In the genomic region with DNA sequence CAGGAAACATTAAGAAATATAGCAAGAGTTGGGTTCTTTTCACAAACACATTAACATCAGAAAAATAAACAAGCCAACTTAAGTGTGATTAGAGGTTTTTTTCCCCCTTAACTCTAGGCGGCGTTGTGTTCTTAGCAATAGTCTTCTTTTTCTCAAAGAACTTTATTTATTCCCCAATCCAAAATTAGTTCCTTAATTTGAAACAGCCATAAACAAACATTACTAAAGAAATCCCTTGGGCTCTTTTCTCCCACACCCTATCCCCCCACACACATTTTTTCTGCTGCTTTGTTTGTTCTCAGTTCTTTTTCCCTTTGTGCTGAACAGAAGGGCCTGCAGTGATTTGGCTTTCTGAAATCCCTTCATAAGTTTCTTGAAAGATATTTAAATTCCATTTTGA, we compare ENCODE assay signal across 10 cellular contexts. TPM values are rescaled to one million over a fixed set of nuclear protein-coding genes. Genes with fewer than 3 reads are reported as not detected.
DNase-seq lines count a peak whose midpoint lies in the region; ATAC-seq, FAIRE-seq and TF ChIP-seq lines count a peak whose summit lies in the region.
"Had no signal": no experiment of that assay in that cellular context is flagged by ENCODE, and none has a peak within 500 bp of the region (broad histone marks: within the 10 kb centered on the region; RNA-seq: fewer than 3 reads in every experiment).

No MANE protein-coding gene starts in this region.

- peak; percentile 61 for DNase-seq in ELR (ENCODE audit: low read depth)
- no peak for DNase-seq in endothelial cell of umbilical vein (ENCODE audit: low read depth, low spot score)
- DNase-seq in neuronal stem cell (ENCODE audit: low spot score) = no peak
- DNase-seq in Ammon's horn (ENCODE audit: low spot score) = no peak
- no peak for DNase-seq in CD1c-positive myeloid dendritic cell (ENCODE audit: extremely low spot score)
- no peak for DNase-seq in kidney tubule cell (ENCODE audit: low spot score)
- DNase-seq: activated CD8-positive, alpha-beta memory T cell treated with anti-CD3 and anti-CD28 coated beads, Interleukin-2, amount 10 ng/mL, durations not matched to agents 7 days and 5 days had no signal

- no peak overlapping the region for H2BK5ac ChIP-seq in neuronal stem cell (ENCODE audit: low read length)

- no peaks in the 10 kb centered on the region for H3K79me2 ChIP-seq in OCI-LY3 (ENCODE audit: low read length)
- no peaks in the 10 kb centered on the region for H3K79me2 ChIP-seq in endothelial cell of umbilical vein (ENCODE audit: control insufficient read depth, insufficient read depth, low read length)

- no peak for TF ChIP-seq POLR2A in endothelial cell of umbilical vein (IDR thresholded peaks at IDR 0.05; ENCODE audit: low read depth, low read length)

- no peaks in the 10 kb centered on the region for H3K36me3 ChIP-seq in OCI-LY3 (replicated peaks; ENCODE audit: low read depth, low read length)
- no peaks in the 10 kb centered on the region for H3K36me3 ChIP-seq in endothelial cell of umbilical vein (ENCODE audit: control insufficient read depth in 2 of 2, extremely low read depth in 1 of 2, insufficient read depth in 2 of 2, low read length in 2 of 2)
- no peaks in the 10 kb centered on the region for H3K36me3 ChIP-seq in neuronal stem cell (replicated peaks in 1 of 2; ENCODE audit: control insufficient read depth in 2 of 2, insufficient read depth in 2 of 2, low read length in 2 of 2)

- H3K9me3 ChIP-seq in OCI-LY3 (ENCODE audit: insufficient read depth, low read length) (no peaks in the 10 kb centered on the region), endothelial cell of umbilical vein (replicated peaks; ENCODE audit: control insufficient read depth, insufficient read depth, low read length) (no peaks in the 10 kb centered on the region), neuronal stem cell (replicated peaks in 1 of 2; ENCODE audit: control insufficient read depth in 2 of 2, insufficient read depth in 1 of 2, low read depth in 1 of 2, low read length in 2 of 2) (no peaks in the 10 kb centered on the region)

- H4K8ac ChIP-seq in neuronal stem cell (ENCODE audit: low read depth, low read length) = no peak overlapping the region

- no peaks in the 10 kb centered on the region for H3K79me1 ChIP-seq in neuronal stem cell (ENCODE audit: low read depth, low read length)

- no peaks in the 10 kb centered on the region for H3K9me1 ChIP-seq in endothelial cell of umbilical vein (replicated peaks; ENCODE audit: control insufficient read depth, extremely low read depth, insufficient read depth, low read length)

- H3K27ac ChIP-seq in OCI-LY3 (ENCODE audit: low read length) (no peak overlapping the region), endothelial cell of umbilical vein (ENCODE audit: insufficient read depth, low read depth, low read length) (no peak overlapping the region), neuronal stem cell (replicated peaks; ENCODE audit: low read length) (no peak overlapping the region)

- no peak for ATAC-seq in GM21619 (IDR thresholded peaks at IDR 0.05; ENCODE audit: unreplicated experiment)
- ATAC-seq: activated CD8-positive, alpha-beta memory T cell treated with anti-CD3 and anti-CD28 coated beads, Interleukin-2, amount 10 ng/mL, durations not matched to agents 7 days and 5 days had no signal

- H3K27me3 ChIP-seq in OCI-LY3 (ENCODE audit: low read depth, low read length) (no peaks in the 10 kb centered on the region), endothelial cell of umbilical vein (ENCODE audit: control insufficient read depth in 2 of 2, insufficient read depth in 2 of 2, low read length in 2 of 2) (no peaks in the 10 kb centered on the region), neuronal stem cell (ENCODE audit: control insufficient read depth in 3 of 3, insufficient read depth in 3 of 3, low read depth in 1 of 3, low read length in 3 of 3) (no peaks in the 10 kb centered on the region)

- H3K9ac ChIP-seq in OCI-LY3 (ENCODE audit: low read length) = no peak overlapping the region
- H3K9ac ChIP-seq in endothelial cell of umbilical vein (replicated peaks; ENCODE audit: extremely low read depth, insufficient read depth, low read length) = no peak overlapping the region
- H3K9ac ChIP-seq in neuronal stem cell (ENCODE audit: low read depth, low read length, poor library complexity) = no peak overlapping the region

- no peak overlapping the region for H2BK120ac ChIP-seq in neuronal stem cell (ENCODE audit: low read depth, low read length)

- H3K4me3 ChIP-seq in OCI-LY3 (ENCODE audit: low read length) (no peak overlapping the region), endothelial cell of umbilical vein (replicated peaks in 1 of 3; ENCODE audit: insufficient read depth in 1 of 3, low read depth in 1 of 3, low read length in 3 of 3) (no peak overlapping the region), neuronal stem cell (ENCODE audit: low read length in 2 of 2) (no peak overlapping the region)

- no peak overlapping the region for H3K4ac ChIP-seq in neuronal stem cell (ENCODE audit: low read length)

- H2BK15ac ChIP-seq in neuronal stem cell (ENCODE audit: low read length) = no peak overlapping the region

- H3K4me2 ChIP-seq in OCI-LY3 (ENCODE audit: low read length) = no peak overlapping the region
- no peak overlapping the region for H3K4me2 ChIP-seq in endothelial cell of umbilical vein (ENCODE audit: insufficient read depth, low read length)
- H3K4me2 ChIP-seq in neuronal stem cell (ENCODE audit: insufficient read depth, low read length, poor library complexity, severe bottlenecking) = no peak overlapping the region

- no TSS peak for BruUV-seq in endothelial cell of umbilical vein (replicated peaks; lab: Mats Ljungman, UMichigan)

- POLR2A ChIA-PET in endothelial cell of umbilical vein (lab: Charles Lee) = no interaction called here

- peak; percentile 18 for FAIRE-seq in endothelial cell of umbilical vein (lab: Jason Lieb, UNC)
- FAIRE-seq: G401.6 had no signal

- WGBS in neuronal stem cell (ENCODE audit: extremely low coverage in 2 of 2, insufficient read length in 2 of 2, insufficient replicate concordance in 1 of 2), 2 donors = no CpG with 5 or more reads among the region's 2 CpGs

- H4K20me1 ChIP-seq in OCI-LY3 (ENCODE audit: insufficient read depth, low read length) (no peaks in the 10 kb centered on the region), endothelial cell of umbilical vein (replicated peaks; ENCODE audit: control insufficient read depth, extremely low read depth, insufficient read depth, low read length) (no peaks in the 10 kb centered on the region)

- H4K91ac ChIP-seq in neuronal stem cell (ENCODE audit: low read depth, low read length, poor library complexity) = no peak overlapping the region

- H2BK12ac ChIP-seq in neuronal stem cell (ENCODE audit: low read length) = no peak overlapping the region

- TF ChIP-seq CTCF in OCI-LY3 (IDR thresholded peaks at IDR 0.05; ENCODE audit: low read depth, low read length) (peak; percentile 81), endothelial cell of umbilical vein (IDR thresholded peaks at IDR 0.05; ENCODE audit: extremely low read depth in 1 of 2, insufficient read depth in 1 of 2, low read depth in 1 of 2, low read length in 2 of 2) (peak; percentile 9 to 12)

- no peak overlapping the region for H3K23ac ChIP-seq in neuronal stem cell (ENCODE audit: low read depth, low read length, poor library complexity)

- H2AFZ ChIP-seq in OCI-LY3 (ENCODE audit: low read depth, low read length) (no peak overlapping the region), endothelial cell of umbilical vein (ENCODE audit: low read depth, low read length) (no peak overlapping the region), neuronal stem cell (ENCODE audit: low read length) (peak overlapping the region; percentile 64)

- dilution Hi-C loops in endothelial cell of umbilical vein (cut with MboI; ENCODE audit: extremely low pct_ligation_motif_present, low sequenced_read_pairs) = no loop called here

- intact Hi-C loops in endothelial cell of umbilical vein (cut with micrococcal nuclease) = loop anchor here (1.0 to 5.0 kb wide), 2 partner anchors 269 to 290 kb away; no protein-coding TSS in a partner anchor

- no peak overlapping the region for H3K18ac ChIP-seq in neuronal stem cell (ENCODE audit: low read length)

- no peak overlapping the region for H2AK5ac ChIP-seq in neuronal stem cell (ENCODE audit: low read depth, low read length)

- CTCF ChIA-PET in endothelial cell of umbilical vein (lab: Charles Lee) = interaction anchor here (1.1 to 2.3 kb wide), 6 partner anchors 13 to 289 kb away, joined by 4 to 19 read pairs (median 6); no protein-coding TSS in a partner anchor

- no peak overlapping the region for H3K14ac ChIP-seq in neuronal stem cell (ENCODE audit: low read length)

- H3K4me1 ChIP-seq in OCI-LY3 (ENCODE audit: low read length) (peaks cover 21% of the 10 kb centered on the region), endothelial cell of umbilical vein (ENCODE audit: control insufficient read depth, extremely low read depth, insufficient read depth, low read length) (no peaks in the 10 kb centered on the region), neuronal stem cell (ENCODE audit: control insufficient read depth in 2 of 2, insufficient read depth in 1 of 2, low read depth in 1 of 2, low read length in 2 of 2) (peaks cover 2% of the 10 kb centered on the region in 2 donors)

TF ChIP-seq in endothelial cell of umbilical vein, 7 proteins besides CTCF, POLR2A, EP300 and RAD21 (continues in another document):
- TF ChIP-seq MYC (IDR thresholded peaks at IDR 0.05; ENCODE audit: low read depth, low read length) (no peak), GATA2 (IDR thresholded peaks at IDR 0.05; ENCODE audit: insufficient read depth, insufficient read length, low read depth, low read length) (no peak), EZH2 (IDR thresholded peaks at IDR 0.05; ENCODE audit: borderline replicate concordance, low read depth, low read length, severe bottlenecking) (no peak), JUN (IDR thresholded peaks at IDR 0.05; ENCODE audit: borderline replicate concordance, insufficient read depth, insufficient read length, low read depth) (no peak), FOS (IDR thresholded peaks at IDR 0.05; ENCODE audit: borderline replicate concordance, insufficient read depth, low read length) (no peak)
- TF ChIP-seq, protein P1, sequence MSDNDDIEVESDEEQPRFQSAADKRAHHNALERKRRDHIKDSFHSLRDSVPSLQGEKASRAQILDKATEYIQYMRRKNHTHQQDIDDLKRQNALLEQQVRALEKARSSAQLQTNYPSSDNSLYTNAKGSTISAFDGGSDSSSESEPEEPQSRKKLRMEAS (IDR thresholded peaks at IDR 0.05; ENCODE audit: insufficient read depth, insufficient read length) = no peak

RNA-seq across cellular contexts. Expression of a gene that starts 13.2 kb away (rescaled TPM):
- total RNA-seq in endothelial cell of umbilical vein = 51.1 and 55.4 TPM in 2 replicates
- 6.4 and 8.7 TPM in 2 replicates for polyA plus RNA-seq in endothelial cell of umbilical vein
- polyA plus RNA-seq in endothelial cell of umbilical vein (2011; cell fraction: cytosol; rRNA removed) = 10.4 and 11.4 TPM in 2 replicates
- 25.9 and 36.1 TPM in 2 replicates for polyA plus RNA-seq in endothelial cell of umbilical vein (2011; cell fraction: nucleus; rRNA removed)
- 13.4 and 31.5 TPM in 2 replicates for polyA plus RNA-seq in endothelial cell of umbilical vein (2012)
- 33.6 and 34.5 TPM in 2 replicates for polyA minus RNA-seq in endothelial cell of umbilical vein
- polyA minus RNA-seq in endothelial cell of umbilical vein (2011; cell fraction: cytosol; rRNA and poly(A)+ RNA removed) = 6.7 TPM
- 62.8 and 97.2 TPM in 2 replicates for polyA minus RNA-seq in endothelial cell of umbilical vein (2011; cell fraction: nucleus; rRNA and poly(A)+ RNA removed)
- 29.8 TPM for polyA plus RNA-seq in neuronal stem cell (2013, experiment 1 of 2)
- polyA plus RNA-seq in neuronal stem cell (2013, experiment 2 of 2) = 29.7 TPM
